8 cellular contexts compared by ENCODE assay signal in genomic region chr7:70695804-70696104, GRCh38.
DNase-seq lines count a peak whose midpoint lies in the region; ATAC-seq and TF ChIP-seq lines count a peak whose summit lies in the region.

No MANE protein-coding gene starts in this region.

- DNase-seq in NCI-H1092 treated with DMSO at 0.1 percent for 48 hours (lab: John Stamatoyannopoulos, UW) (peak; percentile 58), NCI-H1092 (lab: John Stamatoyannopoulos, UW) (no peak), Panc1 (ENCODE audit: low read depth, low spot score) (no peak), fibroblast of the aortic adventitia (ENCODE audit: low read depth) (peak; percentile 30), activated gamma-delta T cell treated with Interleukin-2 at 50 U/mL for 16 hours (no peak), GM10248 (ENCODE audit: extremely low spot score) (no peak), kidney glomerular epithelial cell (lab: John Stamatoyannopoulos, UW) (no peak)

- peak overlapping the region; percentile 94 for H3K9ac ChIP-seq in skeletal muscle satellite cell (ENCODE audit: low read depth, low read length)

- H3K4me1 ChIP-seq in Panc1 (ENCODE audit: control insufficient read depth, insufficient read depth, low read length) (no peaks in the 10 kb centered on the region), skeletal muscle satellite cell (ENCODE audit: control insufficient read depth, insufficient read depth, low read length) (peaks cover 24% of the 10 kb centered on the region)

- peak overlapping the region; percentile 90 for H3K4me2 ChIP-seq in skeletal muscle satellite cell (ENCODE audit: low read length)

- CTCF ChIA-PET in Panc1 (lab: Charles Lee) (no interaction called here), GM10248 (lab: Yijun Ruan, JAX) (interaction anchor here (1.2 to 1.6 kb wide), 2 partner anchors 11 to 13 kb away, joined by 3 to 5 read pairs; no protein-coding TSS in a partner anchor)

- H3K27me3 ChIP-seq in Panc1 (ENCODE audit: control insufficient read depth, insufficient read depth, low read length) (peaks cover 20% of the 10 kb centered on the region), skeletal muscle satellite cell (ENCODE audit: control insufficient read depth, insufficient read depth, low read length) (no peaks in the 10 kb centered on the region)

- BruUV-seq in Panc1 (replicated peaks; lab: Mats Ljungman, UMichigan) = no TSS peak

- POLR2A ChIA-PET in Panc1 (lab: Charles Lee) (no interaction called here), GM10248 (lab: Yijun Ruan, JAX) (no interaction called here)

- intact Hi-C loops in Panc1 (cut with micrococcal nuclease; ENCODE audit: unreplicated experiment) = loop anchor here (10.0 kb wide), 1 partner anchor 101 kb away; no protein-coding TSS in a partner anchor

- H3K4me3 ChIP-seq in Panc1 (ENCODE audit: low read depth in 2 of 2, low read length in 2 of 2) (peak overlapping the region; percentile 41 to 48; a peak in 3 of 4 replicates), fibroblast of the aortic adventitia (ENCODE audit: low read depth, low read length) (peak overlapping the region; percentile 77), skeletal muscle satellite cell (ENCODE audit: low read length) (peak overlapping the region; percentile 97)

- H3K36me3 ChIP-seq in Panc1 (ENCODE audit: control insufficient read depth, insufficient read depth, low read length) (no peaks in the 10 kb centered on the region), skeletal muscle satellite cell (ENCODE audit: insufficient read depth, low read length) (no peaks in the 10 kb centered on the region)

- H3K27ac ChIP-seq in Panc1 (ENCODE audit: low read length) = no peak overlapping the region

- ATAC-seq in Panc1 = no peak

- no peaks in the 10 kb centered on the region for H3K9me3 ChIP-seq in Panc1 (ENCODE audit: control insufficient read depth, insufficient read depth, low read depth, low read length)
- no peaks in the 10 kb centered on the region for H3K9me3 ChIP-seq in skeletal muscle satellite cell (replicated peaks; ENCODE audit: low read length)

- in situ Hi-C loops in Panc1 (cut with HindIII; ENCODE audit: low pct_unique_long_range_greater_than_20kb, low sequenced_read_pairs) = no loop called here

- TF ChIP-seq CTCF in Panc1 (IDR thresholded peaks at IDR 0.05) = no peak
- TF ChIP-seq CTCF in fibroblast of the aortic adventitia (IDR thresholded peaks at IDR 0.05; ENCODE audit: insufficient read depth, low read length) = no peak
- TF ChIP-seq CTCF in GM10248 (IDR thresholded peaks at IDR 0.05; ENCODE audit: control extremely low read depth, extremely low read depth, low read depth, missing control alignments) = no peak

Comparison
In these comparisons a context has a peak if more than half of its experiments do, and no peak if none do; other contexts are left out.
1. DNase-seq: peak in NCI-H1092 treated with DMSO at 0.1 percent for 48 hours (single experiment) and fibroblast of the aortic adventitia (single experiment); none in NCI-H1092 (single experiment), Panc1 (single experiment), activated gamma-delta T cell treated with Interleukin-2 at 50 U/mL for 16 hours (single experiment), GM10248 (single experiment) and kidney glomerular epithelial cell (single experiment).
2. H3K4me3 ChIP-seq: peak in every context shown above with its lines; median percentile 97 in skeletal muscle satellite cell; 77 in fibroblast of the aortic adventitia; 44 in Panc1.